In the genomic region with DNA sequence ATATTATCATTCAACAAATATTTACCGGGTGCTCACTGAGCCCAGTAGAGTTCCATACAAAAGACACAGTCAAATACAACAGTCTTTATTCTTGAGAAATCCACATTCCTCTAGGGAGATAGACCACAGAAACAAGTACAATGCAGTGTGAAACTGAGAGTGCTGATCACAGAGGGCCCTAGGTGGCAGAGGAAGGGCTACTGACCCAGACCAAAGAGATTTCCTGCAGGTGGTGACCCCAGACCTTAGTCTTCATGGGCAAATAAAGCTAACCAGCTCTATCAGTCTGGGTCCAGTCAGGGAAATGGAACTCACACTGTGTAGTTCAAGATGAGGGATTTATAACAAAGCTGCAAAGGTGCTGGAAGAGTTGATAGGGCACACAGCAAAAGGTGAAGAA, we compare ENCODE assay signal across 32 cellular contexts.
"Had no signal": no experiment of that assay in that cellular context is flagged by ENCODE, and none has a peak within 500 bp of the region (broad histone marks: within the 10 kb centered on the region; RNA-seq: fewer than 3 reads in every experiment).

No MANE protein-coding gene starts in this region.

- H3K36me3 ChIP-seq: colonic mucosa, gastrocnemius medialis, heart left ventricle, WERI-Rb-1 had no signal

- H3K4me1 Mint-ChIP-seq: activated CD4-positive, alpha-beta memory T cell treated with anti-CD3 and anti-CD28 coated beads, Interleukin-2, amount 10 ng/mL, durations not matched to agents 7 days and 5 days; activated CD4-positive, alpha-beta T cell treated with anti-CD3 and anti-CD28 coated beads for 36 hours; activated CD4-positive, alpha-beta T cell treated with anti-CD3 and anti-CD28 coated beads, Interleukin-2, amount 10 ng/mL, durations not matched to agents 24 days and 14 days; activated T-helper 17 cell treated with anti-CD3 and anti-CD28 coated beads, Interleukin-2, amount 50 U/mL, for 72 hours; T-helper 17 cell had no signal

- H3K4me2 ChIP-seq: hepatocyte had no signal

- H3K4me3 Mint-ChIP-seq: activated CD4-positive, alpha-beta memory T cell treated with anti-CD3 and anti-CD28 coated beads, Interleukin-2, amount 10 ng/mL, durations not matched to agents 7 days and 5 days; activated CD4-positive, alpha-beta T cell treated with anti-CD3 and anti-CD28 coated beads for 36 hours; activated CD4-positive, alpha-beta T cell treated with anti-CD3 and anti-CD28 coated beads, Interleukin-2, amount 10 ng/mL, durations not matched to agents 24 days and 14 days; activated naive CD8-positive, alpha-beta T cell; activated T-cell treated with anti-CD3 and anti-CD28 coated beads, Interleukin-2, amount 50 U/mL, for 4 hours; activated T-helper 17 cell treated with anti-CD3 and anti-CD28 coated beads, Interleukin-2, amount 50 U/mL, for 72 hours; T-helper 17 cell; T-helper 2 cell treated with Interferon-gamma antibody and Interleukin-4, amounts not matched to agents 5 μg/mL and 100 μg/mL, for 36 hours had no signal

- H3K4me3 ChIP-seq: colonic mucosa, gastrocnemius medialis, heart left ventricle, hepatocyte had no signal

- FAIRE-seq: astrocyte had no signal

- H3K79me2 ChIP-seq: hepatocyte had no signal

- H3K27me3 Mint-ChIP-seq: activated CD4-positive, alpha-beta memory T cell treated with anti-CD3 and anti-CD28 coated beads, Interleukin-2, amount 10 ng/mL, durations not matched to agents 7 days and 5 days; activated CD4-positive, alpha-beta T cell treated with anti-CD3 and anti-CD28 coated beads for 36 hours; activated CD4-positive, alpha-beta T cell treated with anti-CD3 and anti-CD28 coated beads, Interleukin-2, amount 10 ng/mL, durations not matched to agents 24 days and 14 days; activated naive CD8-positive, alpha-beta T cell; T-helper 17 cell had no signal

- ATAC-seq: activated CD4-positive, alpha-beta T cell treated with anti-CD3 and anti-CD28 coated beads for 36 hours; activated T-cell treated with anti-CD3 and anti-CD28 coated beads, Interleukin-2, amount 50 U/mL, for 4 hours; activated T-helper 17 cell treated with anti-CD3 and anti-CD28 coated beads, Interleukin-2, amount 50 U/mL, for 72 hours; esophagus mucosa; gastrocnemius medialis; heart left ventricle; T-helper 17 cell had no signal

- H2AFZ ChIP-seq: hepatocyte had no signal

- H3K27ac Mint-ChIP-seq: activated CD4-positive, alpha-beta memory T cell treated with anti-CD3 and anti-CD28 coated beads, Interleukin-2, amount 10 ng/mL, durations not matched to agents 7 days and 5 days; activated CD4-positive, alpha-beta T cell treated with anti-CD3 and anti-CD28 coated beads for 36 hours; activated CD4-positive, alpha-beta T cell treated with anti-CD3 and anti-CD28 coated beads, Interleukin-2, amount 10 ng/mL, durations not matched to agents 24 days and 14 days; activated naive CD8-positive, alpha-beta T cell; activated T-helper 17 cell treated with anti-CD3 and anti-CD28 coated beads, Interleukin-2, amount 50 U/mL, for 72 hours; T-helper 17 cell; T-helper 2 cell treated with Interferon-gamma antibody and Interleukin-4, amounts not matched to agents 5 μg/mL and 100 μg/mL, for 36 hours had no signal

- H3K36me3 Mint-ChIP-seq: activated naive CD8-positive, alpha-beta T cell had no signal

- H3K27ac ChIP-seq: colonic mucosa, gastrocnemius medialis, heart left ventricle, hepatocyte, WERI-Rb-1 had no signal

- H3K4me1 ChIP-seq: colonic mucosa, gastrocnemius medialis, heart left ventricle had no signal

- DNase-seq: activated CD4-positive, alpha-beta memory T cell treated with anti-CD3 and anti-CD28 coated beads, Interleukin-2, amount 10 ng/mL, durations not matched to agents 7 days and 5 days; activated CD4-positive, alpha-beta T cell treated with anti-CD3 and anti-CD28 coated beads for 36 hours; activated CD4-positive, alpha-beta T cell treated with anti-CD3 and anti-CD28 coated beads, Interleukin-2, amount 10 ng/mL, durations not matched to agents 24 days and 14 days; activated CD4-positive, alpha-beta T cell treated with anti-CD3 and anti-CD28 coated beads, Interleukin-2, amount 50 U/mL, for 4 hours; activated CD4-positive, CD25-positive, alpha-beta regulatory T cell; activated CD4-positive, CD25-positive, alpha-beta regulatory T cell treated with anti-CD3 and anti-CD28 coated beads, Interleukin-2, amount 50 U/mL, for 72 hours; activated CD8-positive, alpha-beta memory T cell treated with anti-CD3 and anti-CD28 coated beads for 24 hours; activated effector memory CD4-positive, alpha-beta T cell treated with Interleukin-2 at 50 U/mL for 16 hours; activated gamma-delta T cell treated with Interleukin-2 at 50 U/mL for 16 hours; activated naive CD4-positive, alpha-beta T cell treated with anti-CD3 and anti-CD28 coated beads, Interleukin-2, amount 50 U/mL, for 16 hours; activated naive CD4-positive, alpha-beta T cell treated with Interleukin-2 at 50 U/mL for 16 hours; activated T-cell treated with anti-CD3 and anti-CD28 coated beads, Interleukin-2, amount 50 U/mL, for 4 hours; amniotic stem cell; anterior cingulate cortex; central memory CD4-positive, alpha-beta T cell; cerebellar nuclear complex; colonic mucosa; effector CD8-positive, alpha-beta T cell; foreskin fibroblast; gastrocnemius medialis; glutamatergic neuron; heart left ventricle; T-helper 1 cell; T-helper 17 cell; T1000; WERI-Rb-1 had no signal

- H3K9me3 ChIP-seq: colonic mucosa, gastrocnemius medialis had no signal

- H3K27me3 ChIP-seq: colonic mucosa, gastrocnemius medialis, heart left ventricle, hepatocyte had no signal
